Comparison of ENCODE assay signal across 18 cellular contexts in the genomic region with DNA sequence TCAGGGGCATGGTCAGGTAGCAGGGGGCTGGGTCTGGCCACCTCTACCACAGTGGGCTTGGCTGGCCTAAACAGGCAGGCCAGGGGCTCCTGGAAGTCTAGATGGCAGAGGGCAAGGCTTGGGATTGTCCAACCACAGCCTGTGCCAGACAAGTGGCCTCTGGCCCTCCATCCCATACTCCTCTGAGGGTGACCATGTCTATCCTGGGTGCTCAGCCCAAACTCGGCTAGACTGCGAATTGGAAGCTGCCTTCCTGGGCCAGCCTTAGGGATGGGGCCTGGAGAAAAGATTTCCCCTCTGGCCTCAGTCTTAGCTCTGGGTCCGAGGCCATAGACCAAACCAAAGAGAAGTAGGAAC.
"Had no signal": no experiment of that assay in that cellular context is flagged by ENCODE, and none has a peak within 500 bp of the region (broad histone marks: within the 10 kb centered on the region; RNA-seq: fewer than 3 reads in every experiment).

No MANE protein-coding gene starts in this region.

- H3K27ac ChIP-seq: adrenal gland, suprapubic skin, transverse colon, vagina, WERI-Rb-1 had no signal

- H3K36me3 ChIP-seq: adrenal gland, suprapubic skin, transverse colon, vagina, WERI-Rb-1 had no signal

- H3K27ac Mint-ChIP-seq: activated CD4-positive, alpha-beta T cell treated with anti-CD3 and anti-CD28 coated beads for 36 hours; activated naive CD4-positive, alpha-beta T cell treated with anti-CD3 and anti-CD28 coated beads, Interleukin-2, amount 50 U/mL, for 72 hours; activated T-helper 2 cell treated with anti-CD3 and anti-CD28 coated beads, Interferon-gamma antibody, Interleukin-2, Interleukin-4, amounts not matched to agents 10 μg/mL and 5 μg/mL and 100 μg/mL, durations not matched to agents 14 hours and 24 hours and 36 hours; effector memory CD8-positive, alpha-beta T cell; immature natural killer cell; memory B cell; naive thymus-derived CD4-positive, alpha-beta T cell; stimulated activated naive CD8-positive, alpha-beta T cell treated with anti-CD3 and anti-CD28 coated beads, Interleukin-15, Interleukin-2, amounts not matched to agents 100 ng/mL and 50 ng/mL, for 24 hours; T-helper 17 cell had no signal

- DNase-seq: activated CD4-positive, alpha-beta T cell treated with anti-CD3 and anti-CD28 coated beads for 36 hours; activated T-cell treated with anti-CD3 and anti-CD28 coated beads for 4 hours; effector memory CD8-positive, alpha-beta T cell; immature natural killer cell; mucosa of descending colon; naive thymus-derived CD4-positive, alpha-beta T cell; retina; T-helper 17 cell; transverse colon had no signal

- H3K4me3 ChIP-seq: adrenal gland, mucosa of descending colon, suprapubic skin, transverse colon, vagina had no signal

- H3K4me1 Mint-ChIP-seq: activated CD4-positive, alpha-beta T cell treated with anti-CD3 and anti-CD28 coated beads for 36 hours had no signal

- ATAC-seq: activated CD4-positive, alpha-beta T cell treated with anti-CD3 and anti-CD28 coated beads for 36 hours; activated naive CD4-positive, alpha-beta T cell treated with anti-CD3 and anti-CD28 coated beads, Interleukin-2, amount 50 U/mL, for 72 hours; effector memory CD8-positive, alpha-beta T cell; mucosa of descending colon; naive thymus-derived CD4-positive, alpha-beta T cell; T-helper 17 cell had no signal

- H3K27me3 ChIP-seq: adrenal gland, transverse colon, vagina had no signal

- H3K4me3 Mint-ChIP-seq: activated CD4-positive, alpha-beta T cell treated with anti-CD3 and anti-CD28 coated beads for 36 hours; effector memory CD8-positive, alpha-beta T cell; immature natural killer cell; memory B cell; naive thymus-derived CD4-positive, alpha-beta T cell; stimulated activated naive CD8-positive, alpha-beta T cell treated with anti-CD3 and anti-CD28 coated beads, Interleukin-15, Interleukin-2, amounts not matched to agents 100 ng/mL and 50 ng/mL, for 24 hours; T-helper 17 cell had no signal

- FAIRE-seq: astrocyte had no signal

- H3K4me1 ChIP-seq: adrenal gland, vagina had no signal
